25 cellular contexts compared by ENCODE assay signal in the genomic region with DNA sequence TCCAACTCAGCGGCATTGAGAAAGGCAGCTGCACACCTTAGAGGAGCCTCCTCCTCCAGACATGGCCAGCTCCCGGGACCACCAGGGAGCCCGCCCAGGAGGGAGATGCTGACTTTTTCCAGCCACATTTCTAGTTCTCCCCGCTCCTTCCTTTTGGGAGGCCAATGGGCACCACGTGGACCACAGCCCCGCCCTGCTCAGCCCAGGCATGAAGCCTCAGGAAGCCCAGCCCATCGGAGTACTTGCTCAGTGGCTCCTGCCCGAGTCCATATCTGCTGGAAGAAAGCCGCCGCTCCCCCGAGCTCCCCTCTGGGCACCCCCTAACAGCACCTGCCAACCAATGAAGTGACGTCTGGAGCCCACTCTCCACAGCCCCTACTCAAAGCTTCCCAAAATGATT. TPM values are rescaled to one million over a fixed set of nuclear protein-coding genes. Genes with fewer than 3 reads are reported as not detected.
DNase-seq lines count a peak whose midpoint lies in the region; ATAC-seq, FAIRE-seq and TF ChIP-seq lines count a peak whose summit lies in the region.
"Had no signal": no experiment of that assay in that cellular context is flagged by ENCODE, and none has a peak within 500 bp of the region (broad histone marks: within the 10 kb centered on the region; RNA-seq: fewer than 3 reads in every experiment).

No MANE protein-coding gene starts in this region.

- no peak overlapping the region for H3K27ac ChIP-seq in K562 (ENCODE audit: extremely low read depth, low read depth, low read length)
- no peak overlapping the region for H3K27ac ChIP-seq in spleen
- H3K27ac ChIP-seq: A549; BLaER1 treated with 17β-estradiol and CSF1 and Interleukin-3, amounts not matched to agents 10 nM and 100 nM had no signal

- no peaks in the 10 kb centered on the region for H4K20me1 ChIP-seq in K562 (replicated peaks; ENCODE audit: control insufficient read depth, insufficient read depth, low read length)
- H4K20me1 ChIP-seq: BLaER1 treated with 17β-estradiol and CSF1 and Interleukin-3, amounts not matched to agents 10 nM and 100 nM had no signal

- DNase-seq in K562 (ENCODE audit: extremely low read depth in 1 of 4, low spot score in 3 of 4) (no peak), spleen (peak; percentile 55)
- DNase-seq in activated CD8-positive, alpha-beta memory T cell treated with anti-CD3 and anti-CD28 coated beads, Interleukin-2, amount 50 U/mL, for 48 hours = no peak
- DNase-seq: 8988T; ACHN; AML-193; BE2C; Calu3; CD4-positive, alpha-beta memory T cell; COR-L47; DMS153; DND-41; H9 had no signal

- TF ChIP-seq POLR2A in K562 (conservative IDR thresholded peaks at IDR 0.05) = no peak
- TF ChIP-seq POLR2A in spleen (IDR thresholded peaks at IDR 0.05) = no peak

- H3K9me3 ChIP-seq in K562 (replicated peaks; ENCODE audit: control insufficient read depth, insufficient read depth, low read depth, low read length) (no peaks in the 10 kb centered on the region), spleen (peaks cover 0 to 13% (median 10%) of the 10 kb centered on the region in 8 donors)
- H3K9me3 ChIP-seq: A549, BE2C had no signal

- H3K4me1 ChIP-seq in K562 (replicated peaks in 1 of 2; ENCODE audit: control insufficient read depth in 2 of 2, insufficient read depth in 2 of 2, low read length in 2 of 2) (peaks cover 14 to 17% of the 10 kb centered on the region in 2 experiments; a peak in 4 of 5 replicates), spleen (peaks cover 0 to 8% (median 0%) of the 10 kb centered on the region in 6 donors)
- H3K4me1 ChIP-seq: A549, BE2C had no signal

- no peaks in the 10 kb centered on the region for H3K36me3 ChIP-seq in K562 (ENCODE audit: control insufficient read depth, insufficient read depth, low read length)
- peaks cover 0 to 21% (median 0%) of the 10 kb centered on the region in 6 donors for H3K36me3 ChIP-seq in spleen
- H3K36me3 ChIP-seq: BE2C; BLaER1 treated with 17β-estradiol and CSF1 and Interleukin-3, amounts not matched to agents 10 nM and 100 nM had no signal

- FAIRE-seq in K562 (lab: Jason Lieb, UNC) = no peak
- FAIRE-seq: A549, G401.6, GM12892, GM19239 had no signal

- no peaks in the 10 kb centered on the region for H3K79me2 ChIP-seq in K562 (ENCODE audit: control insufficient read depth, insufficient read depth, low read length)

- CTCF ChIA-PET in K562 (lab: Yijun Ruan, JAX; ENCODE audit: low intra/inter-chr PET ratio) = no interaction called here

- ATAC-seq in K562 (0 out of 3 replicates have a peak, but pooled peaks have one; percentile 15), GM19395 (IDR thresholded peaks at IDR 0.05; ENCODE audit: unreplicated experiment) (no peak), HG02610 (IDR thresholded peaks at IDR 0.05; ENCODE audit: unreplicated experiment) (no peak), GM18907 (IDR thresholded peaks at IDR 0.05; ENCODE audit: unreplicated experiment) (no peak)
- ATAC-seq: GM23338, HCT116 had no signal

- intact Hi-C loops in K562 (cut with micrococcal nuclease) (no loop called here), spleen (cut with DNase I; ENCODE audit: low total_unique reads) (no loop called here)

- POLR2A ChIA-PET in K562 (lab: Yijun Ruan, JAX) = interaction anchor here (1.4 kb wide), 1 partner anchor 14 kb away, joined by 6 read pairs; no protein-coding TSS in a partner anchor

- H2AFZ ChIP-seq in K562 (ENCODE audit: low read depth, low read length) = no peak overlapping the region
- H2AFZ ChIP-seq: GM23338 had no signal

- H3K9me1 ChIP-seq in K562 (ENCODE audit: control insufficient read depth, insufficient read depth, low read length) = no peaks in the 10 kb centered on the region

- no peak overlapping the region for H3K9ac ChIP-seq in K562 (ENCODE audit: insufficient read depth in 1 of 2, low read depth in 2 of 2, low read length in 2 of 2)
- H3K9ac ChIP-seq: BLaER1 treated with 17β-estradiol and CSF1 and Interleukin-3, amounts not matched to agents 10 nM and 100 nM had no signal

- TF ChIP-seq RAD21 in Ishikawa (IDR thresholded peaks at IDR 0.05; ENCODE audit: low read depth) (no peak), K562 (CRISPR knock-in tag; conservative IDR thresholded peaks at IDR 0.05 in 1 of 2, IDR thresholded peaks at IDR 0.05 in 1 of 2) (no peak)

- H3K4me3 ChIP-seq in K562 = no peak overlapping the region
- no peak overlapping the region for H3K4me3 ChIP-seq in spleen
- H3K4me3 ChIP-seq: A549; BLaER1 treated with 17β-estradiol and CSF1 and Interleukin-3, amounts not matched to agents 10 nM and 100 nM; GM23338 had no signal

- no TSS peak for BruUV-seq in K562 (replicated peaks; lab: Mats Ljungman, UMichigan)

- in situ Hi-C loops in K562 (cut with MboI) = no loop called here

- 9% methylated on average over 8 of the region's 12 CpGs for WGBS in K562 (ENCODE audit: insufficient coverage, low coverage, missing lambda C conversion rate)
- 78 to 81% (median 81%) methylated on average over 11 to 12 of the region's 12 CpGs for WGBS in spleen, 5 donors

- TF ChIP-seq CTCF in K562 (IDR thresholded peaks at IDR 0.05 in 2 of 3, conservative IDR thresholded peaks at IDR 0.05 in 1 of 3; ENCODE audit: insufficient read depth in 2 of 3, low read depth in 1 of 3, low read length in 3 of 3) = no peak
- TF ChIP-seq CTCF in spleen (IDR thresholded peaks at IDR 0.05 in 8 of 11, conservative IDR thresholded peaks at IDR 0.05 in 3 of 11) = no peak

- no peak overlapping the region for H3K4me2 ChIP-seq in K562 (ENCODE audit: insufficient read depth, low read length)
- H3K4me2 ChIP-seq: A549; BLaER1 treated with 17β-estradiol and CSF1 and Interleukin-3, amounts not matched to agents 10 nM and 100 nM; GM23338 had no signal

- TF ChIP-seq EP300 in Ishikawa (IDR thresholded peaks at IDR 0.05; ENCODE audit: borderline replicate concordance) (no peak), K562 (IDR thresholded peaks at IDR 0.05; ENCODE audit: low read length) (no peak)

- H3K27me3 ChIP-seq in K562 (ENCODE audit: control insufficient read depth in 2 of 2, insufficient read depth in 2 of 2, low read length in 2 of 2) (peaks cover 7 to 18% of the 10 kb centered on the region in 2 experiments; a peak in 4 of 5 replicates), spleen (replicated peaks in 1 of 7) (no peaks in the 10 kb centered on the region)
- H3K27me3 ChIP-seq: BE2C; BLaER1 treated with 17β-estradiol and CSF1 and Interleukin-3, amounts not matched to agents 10 nM and 100 nM had no signal

TF ChIP-seq in Ishikawa, 13 proteins besides CTCF, POLR2A, EP300 and RAD21 (continues in another document):
- TF ChIP-seq CREB1 (IDR thresholded peaks at IDR 0.05; ENCODE audit: low read depth) (no peak), TEAD4 (IDR thresholded peaks at IDR 0.05) (no peak)

TF ChIP-seq in K562, 482 proteins besides CTCF, POLR2A, EP300 and RAD21 (continues in another document):
- TF ChIP-seq, protein P1, sequence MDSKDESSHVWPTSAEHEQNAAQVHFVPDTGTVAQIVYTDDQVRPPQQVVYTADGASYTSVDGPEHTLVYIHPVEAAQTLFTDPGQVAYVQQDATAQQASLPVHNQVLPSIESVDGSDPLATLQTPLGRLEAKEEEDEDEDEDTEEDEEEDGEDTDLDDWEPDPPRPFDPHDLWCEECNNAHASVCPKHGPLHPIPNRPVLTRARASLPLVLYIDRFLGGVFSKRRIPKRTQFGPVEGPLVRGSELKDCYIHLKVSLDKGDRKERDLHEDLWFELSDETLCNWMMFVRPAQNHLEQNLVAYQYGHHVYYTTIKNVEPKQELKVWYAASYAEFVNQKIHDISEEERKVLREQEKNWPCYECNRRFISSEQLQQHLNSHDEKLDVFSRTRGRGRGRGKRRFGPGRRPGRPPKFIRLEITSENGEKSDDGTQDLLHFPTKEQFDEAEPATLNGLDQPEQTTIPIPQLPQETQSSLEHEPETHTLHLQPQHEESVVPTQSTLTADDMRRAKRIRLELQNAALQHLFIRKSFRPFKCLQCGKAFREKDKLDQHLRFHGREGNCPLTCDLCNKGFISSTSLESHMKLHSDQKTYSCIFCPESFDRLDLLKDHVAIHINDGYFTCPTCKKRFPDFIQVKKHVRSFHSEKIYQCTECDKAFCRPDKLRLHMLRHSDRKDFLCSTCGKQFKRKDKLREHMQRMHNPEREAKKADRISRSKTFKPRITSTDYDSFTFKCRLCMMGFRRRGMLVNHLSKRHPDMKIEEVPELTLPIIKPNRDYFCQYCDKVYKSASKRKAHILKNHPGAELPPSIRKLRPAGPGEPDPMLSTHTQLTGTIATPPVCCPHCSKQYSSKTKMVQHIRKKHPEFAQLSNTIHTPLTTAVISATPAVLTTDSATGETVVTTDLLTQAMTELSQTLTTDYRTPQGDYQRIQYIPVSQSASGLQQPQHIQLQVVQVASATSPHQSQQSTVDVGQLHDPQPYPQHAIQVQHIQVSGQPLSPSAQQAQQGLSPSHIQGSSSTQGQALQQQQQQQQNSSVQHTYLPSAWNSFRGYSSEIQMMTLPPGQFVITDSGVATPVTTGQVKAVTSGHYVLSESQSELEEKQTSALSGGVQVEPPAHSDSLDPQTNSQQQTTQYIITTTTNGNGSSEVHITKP (IDR thresholded peaks at IDR 0.05; ENCODE audit: partially characterized antibody) = peak; percentile 28

RNA-seq across cellular contexts. Expression of a gene that starts 52.4 kb away (rescaled TPM):
- total RNA-seq in K562 (2011; cell fraction: chromatin; rRNA removed; ENCODE audit: low replicate concordance) = not detected in 2 replicates
- not detected in 2 replicates for total RNA-seq in K562 (2011; cell fraction: nucleolus; rRNA removed)
- total RNA-seq in K562 (2011; cell fraction: nucleoplasm; rRNA removed) = not detected in 2 replicates
- total RNA-seq in K562 (2014; rRNA removed) (not detected in 2 replicates), K562 (2014; rRNA removed; fragmentation: Illumina TruSeq; extraction: Trizol) (not detected in 2 replicates), K562 (2015; rRNA removed; fragmentation: Illumina TruSeq; extraction: Trizol) (not detected in 2 replicates), K562 (2021) (not detected in 2 replicates), spleen (not detected)
- polyA plus RNA-seq in K562 (2011; rRNA removed) (not detected in 2 replicates), K562 (2014; fragmentation: Illumina TruSeq; extraction: Trizol) (not detected in 2 replicates), K562 (2014; fragmentation: Nextera tagmentation; extraction: Ambion mirVana) (not detected), K562 (2014; rRNA removed) (not detected in 2 replicates), spleen (not detected)
- polyA plus RNA-seq in K562 (2011; cell fraction: cytosol; rRNA removed) = not detected in 2 replicates
- polyA plus RNA-seq in K562 (2011; cell fraction: nucleus; rRNA removed) = not detected in 2 replicates
- not detected in 2 replicates for polyA plus RNA-seq in K562 (2012)
- polyA minus RNA-seq in K562 (2011; rRNA and poly(A)+ RNA removed) = not detected in 2 replicates
- polyA minus RNA-seq in K562 (2011; cell fraction: cytosol; rRNA and poly(A)+ RNA removed) = not detected in 2 replicates
- polyA minus RNA-seq in K562 (2011; cell fraction: nucleus; rRNA and poly(A)+ RNA removed) = not detected in 2 replicates
- total RNA-seq: Calu3; CD4-positive, alpha-beta memory T cell; GM23338; H4; H9 had no signal
- polyA plus RNA-seq: A549; CD4-positive, alpha-beta memory T cell; GM23338 had no signal
